33 cellular contexts compared by ENCODE assay signal in the genomic region with DNA sequence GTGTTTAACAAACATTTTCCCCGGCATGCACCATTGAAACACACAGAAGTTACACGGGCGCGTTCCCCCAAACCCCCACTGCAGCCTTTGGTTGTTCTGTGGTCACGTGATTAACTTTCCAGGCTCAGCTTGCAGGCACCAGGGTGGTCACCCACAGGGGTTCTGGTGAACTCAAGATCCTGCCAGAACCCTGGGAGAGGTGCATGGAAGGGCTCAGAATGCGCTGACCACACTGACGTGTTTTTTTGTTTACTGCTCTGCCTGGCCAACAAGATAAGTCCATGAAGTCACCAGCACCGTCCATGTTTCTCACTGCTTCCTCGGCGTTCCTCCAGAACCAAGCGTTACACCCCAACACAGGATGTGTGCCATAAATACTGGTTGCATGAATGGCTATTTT.
DNase-seq lines count a peak whose midpoint lies in the region; ATAC-seq and TF ChIP-seq lines count a peak whose summit lies in the region.
"Had no signal": no experiment of that assay in that cellular context is flagged by ENCODE, and none has a peak within 500 bp of the region (broad histone marks: within the 10 kb centered on the region; RNA-seq: fewer than 3 reads in every experiment).

No MANE protein-coding gene starts in this region.

- H3K27me3 ChIP-seq in heart left ventricle (no peaks in the 10 kb centered on the region), left ventricle myocardium inferior (ENCODE audit: low read depth) (peaks cover 4% of the 10 kb centered on the region), right cardiac atrium (ENCODE audit: control insufficient read depth, insufficient read depth) (no peaks in the 10 kb centered on the region), spleen (replicated peaks in 1 of 7) (peaks cover 0 to 9% (median 0%) of the 10 kb centered on the region in 7 donors)
- H3K27me3 ChIP-seq: body of pancreas, Peyer's patch, tibial nerve had no signal

- H3K36me3 Mint-ChIP-seq in activated T-cell treated with anti-CD3 and anti-CD28 coated beads, Interleukin-2, amount 50 U/mL, for 24 hours (ENCODE audit: low read depth): no peaks in the 10 kb centered on the region
- H3K36me3 Mint-ChIP-seq: activated naive CD8-positive, alpha-beta T cell treated with anti-CD3 and anti-CD28 coated beads for 36 hours; CD4-positive, alpha-beta memory T cell; natural killer cell had no signal

- ATAC-seq in heart left ventricle: no peak
- peak; percentile 36 to 75 for ATAC-seq in right cardiac atrium
- ATAC-seq: body of pancreas; left lung; natural killer cell; stimulated activated naive CD8-positive, alpha-beta T cell treated with anti-CD3 and anti-CD28 coated beads, Interleukin-15, amount 100 ng/mL, for 72 hours had no signal

- H3K4me3 ChIP-seq in heart left ventricle (no peak overlapping the region), left ventricle myocardium inferior (no peak overlapping the region), right cardiac atrium (ENCODE audit: low read length) (no peak overlapping the region), spleen (no peak overlapping the region)
- H3K4me3 ChIP-seq: body of pancreas, left lung, Peyer's patch, skin epidermis, tibial nerve had no signal

- H3K4me1 Mint-ChIP-seq in activated T-cell treated with anti-CD3 and anti-CD28 coated beads, Interleukin-2, amount 50 U/mL, for 24 hours (ENCODE audit: low read depth): no peaks in the 10 kb centered on the region
- H3K4me1 Mint-ChIP-seq: activated CD4-positive, alpha-beta memory T cell treated with anti-CD3 and anti-CD28 coated beads, Interleukin-2, amount 10 ng/mL, durations not matched to agents 7 days and 5 days; activated naive CD8-positive, alpha-beta T cell treated with anti-CD3 and anti-CD28 coated beads for 36 hours; CD4-positive, alpha-beta memory T cell; natural killer cell; stimulated activated naive CD8-positive, alpha-beta T cell treated with anti-CD3 and anti-CD28 coated beads, Interleukin-15, amount 100 ng/mL, for 72 hours had no signal

- H3K9me3 ChIP-seq in heart left ventricle: no peaks in the 10 kb centered on the region
- no peaks in the 10 kb centered on the region for H3K9me3 ChIP-seq in left ventricle myocardium inferior (replicated peaks)
- H3K9me3 ChIP-seq in right cardiac atrium (ENCODE audit: control insufficient read depth, low read length): no peaks in the 10 kb centered on the region
- H3K9me3 ChIP-seq in spleen: no peaks in the 10 kb centered on the region
- H3K9me3 ChIP-seq: body of pancreas, left lung, Peyer's patch, tibial nerve had no signal

- intact Hi-C loops in heart left ventricle (cut with DNase I) (no loop called here), left ventricle myocardium inferior (cut with micrococcal nuclease) (no loop called here), right cardiac atrium (cut with DNase I) (no loop called here), spleen (cut with DNase I; ENCODE audit: low total_unique reads) (no loop called here)

- H3K4me3 Mint-ChIP-seq in activated T-cell treated with anti-CD3 and anti-CD28 coated beads, Interleukin-2, amount 50 U/mL, for 24 hours: no peak overlapping the region
- H3K4me3 Mint-ChIP-seq: activated CD4-positive, alpha-beta memory T cell treated with anti-CD3 and anti-CD28 coated beads, Interleukin-2, amount 10 ng/mL, durations not matched to agents 7 days and 5 days; activated naive CD8-positive, alpha-beta T cell treated with anti-CD3 and anti-CD28 coated beads for 36 hours; CD4-positive, alpha-beta memory T cell; natural killer cell; stimulated activated naive CD8-positive, alpha-beta T cell treated with anti-CD3 and anti-CD28 coated beads, Interleukin-15, amount 100 ng/mL, for 72 hours; T-helper 1 cell treated with Interleukin-12 subunit alpha and Interleukin-12 subunit beta and Interleukin-4 antibody, amounts not matched to agents 30 μg/mL and 1 μg/mL, for 36 hours had no signal

- peaks cover 0 to 10% (median 0%) of the 10 kb centered on the region in 12 donors for H3K4me1 ChIP-seq in heart left ventricle
- peaks cover 10% of the 10 kb centered on the region for H3K4me1 ChIP-seq in left ventricle myocardium inferior
- H3K4me1 ChIP-seq in right cardiac atrium (ENCODE audit: control insufficient read depth, insufficient read depth, low read length): no peaks in the 10 kb centered on the region
- peaks cover 0 to 26% (median 10%) of the 10 kb centered on the region in 6 donors for H3K4me1 ChIP-seq in spleen
- H3K4me1 ChIP-seq: body of pancreas, left lung, Peyer's patch, tibial nerve had no signal

- H3K27ac Mint-ChIP-seq in activated T-cell treated with anti-CD3 and anti-CD28 coated beads, Interleukin-2, amount 50 U/mL, for 24 hours: no peak overlapping the region
- H3K27ac Mint-ChIP-seq: activated CD4-positive, alpha-beta memory T cell treated with anti-CD3 and anti-CD28 coated beads, Interleukin-2, amount 10 ng/mL, durations not matched to agents 7 days and 5 days; activated naive CD8-positive, alpha-beta T cell treated with anti-CD3 and anti-CD28 coated beads for 36 hours; activated T-helper 2 cell treated with anti-CD3 and anti-CD28 coated beads, Interferon-gamma antibody, Interleukin-2, Interleukin-4, amounts not matched to agents 10 μg/mL and 5 μg/mL and 100 μg/mL, durations not matched to agents 14 hours and 24 hours and 36 hours; CD4-positive, alpha-beta memory T cell; natural killer cell; stimulated activated naive CD8-positive, alpha-beta T cell treated with anti-CD3 and anti-CD28 coated beads, Interleukin-15, amount 100 ng/mL, for 72 hours; T-helper 1 cell treated with Interleukin-12 subunit alpha and Interleukin-12 subunit beta and Interleukin-4 antibody, amounts not matched to agents 30 μg/mL and 1 μg/mL, for 36 hours had no signal

- H3K9me3 Mint-ChIP-seq in activated T-cell treated with anti-CD3 and anti-CD28 coated beads, Interleukin-2, amount 50 U/mL, for 24 hours: no peaks in the 10 kb centered on the region
- H3K9me3 Mint-ChIP-seq: activated CD4-positive, alpha-beta memory T cell treated with anti-CD3 and anti-CD28 coated beads, Interleukin-2, amount 10 ng/mL, durations not matched to agents 7 days and 5 days; activated naive CD8-positive, alpha-beta T cell treated with anti-CD3 and anti-CD28 coated beads for 36 hours; activated T-helper 2 cell treated with anti-CD3 and anti-CD28 coated beads, Interferon-gamma antibody, Interleukin-2, Interleukin-4, amounts not matched to agents 10 μg/mL and 5 μg/mL and 100 μg/mL, durations not matched to agents 14 hours and 24 hours and 36 hours; natural killer cell; stimulated activated naive CD8-positive, alpha-beta T cell treated with anti-CD3 and anti-CD28 coated beads, Interleukin-15, amount 100 ng/mL, for 72 hours; T-helper 1 cell treated with Interleukin-12 subunit alpha and Interleukin-12 subunit beta and Interleukin-4 antibody, amounts not matched to agents 30 μg/mL and 1 μg/mL, for 36 hours had no signal

- TF ChIP-seq CTCF in heart left ventricle (IDR thresholded peaks at IDR 0.05): no peak
- no peak for TF ChIP-seq CTCF in left ventricle myocardium inferior (IDR thresholded peaks at IDR 0.05; ENCODE audit: borderline replicate concordance)
- no peak for TF ChIP-seq CTCF in spleen (IDR thresholded peaks at IDR 0.05 in 8 of 11, conservative IDR thresholded peaks at IDR 0.05 in 3 of 11)

- 73 to 82% (median 76%) methylated on average over 11 of the region's 11 CpGs for WGBS in heart left ventricle, 4 donors
- 63% methylated on average over 11 of the region's 11 CpGs for WGBS in right cardiac atrium
- WGBS in spleen, 5 donors: 85 to 94% (median 86%) methylated on average over 11 of the region's 11 CpGs

- DNase-seq in heart left ventricle (peak in 3 of 5 donors; percentile 13 to 35 (median 20)), left ventricle myocardium inferior (no peak), astrocyte of the hippocampus (ENCODE audit: low read depth, low spot score) (peak; percentile 64), right cardiac atrium (peak in 1 of 3 donors; percentile 64), spleen (peak; percentile 15), activated gamma-delta T cell (lab: John Stamatoyannopoulos, UW) (no peak), NCI-H748 (lab: John Stamatoyannopoulos, UW; ENCODE audit: unreplicated experiment) (no peak)
- DNase-seq in activated T-cell treated with anti-CD3 and anti-CD28 coated beads, Interleukin-2, amount 50 U/mL, for 24 hours: no peak
- DNase-seq: activated CD4-positive, alpha-beta memory T cell treated with anti-CD3 and anti-CD28 coated beads, Interleukin-2, amount 10 ng/mL, durations not matched to agents 7 days and 5 days; activated CD4-positive, alpha-beta T cell treated with anti-CD3 and anti-CD28 coated beads for 1 hour; activated CD8-positive, alpha-beta memory T cell treated with anti-CD3 and anti-CD28 coated beads, Interleukin-2, amount 50 U/mL, for 48 hours; activated naive CD8-positive, alpha-beta T cell treated with anti-CD3 and anti-CD28 coated beads for 36 hours; AML-193; body of pancreas; CD4-positive, alpha-beta memory T cell; foreskin fibroblast; KBM-7; midbrain; MM.1S; natural killer cell; NCI-H1417; NCI-H2029 treated with DMSO at 0.1 percent for 48 hours; NCI-H2227 treated with DMSO at 0.1 percent for 48 hours; NCI-H69; stimulated activated CD4-positive, alpha-beta T cell treated with anti-CD3 and anti-CD28 coated beads, Interleukin-1b, Interleukin-23, amount 100 ng/mL, for 48 hours; stimulated activated CD8-positive, alpha-beta memory T cell treated with anti-CD3 and anti-CD28 coated beads, Interleukin-4, amount 100 ng/mL, for 48 hours; stimulated activated naive CD8-positive, alpha-beta T cell treated with anti-CD3 and anti-CD28 coated beads, Interleukin-15, amount 100 ng/mL, for 72 hours had no signal

- peaks cover 33% of the 10 kb centered on the region for H3K27me3 Mint-ChIP-seq in activated T-cell treated with anti-CD3 and anti-CD28 coated beads, Interleukin-2, amount 50 U/mL, for 24 hours

- H3K27ac ChIP-seq in heart left ventricle (no peak overlapping the region), left ventricle myocardium inferior (replicated peaks) (no peak overlapping the region), right cardiac atrium (ENCODE audit: low read length) (no peak overlapping the region), spleen (no peak overlapping the region)
- H3K27ac ChIP-seq: body of pancreas, left lung, Peyer's patch, skin epidermis, tibial nerve had no signal

- H3K36me3 ChIP-seq in heart left ventricle (no peaks in the 10 kb centered on the region), left ventricle myocardium inferior (no peaks in the 10 kb centered on the region), spleen (no peaks in the 10 kb centered on the region)
- H3K36me3 ChIP-seq: left lung, Peyer's patch, tibial nerve had no signal

- no peak for TF ChIP-seq POLR2A in heart left ventricle (IDR thresholded peaks at IDR 0.05)
- TF ChIP-seq POLR2A in spleen (IDR thresholded peaks at IDR 0.05): no peak

Comparison
In these comparisons a context has a peak if more than half of its experiments do, and no peak if none do; other contexts are left out.
1. ATAC-seq: peak in right cardiac atrium (2 of 2); none in heart left ventricle (0 of 4).
2. DNase-seq: peak in heart left ventricle (3 of 5), astrocyte of the hippocampus (single experiment) and spleen (single experiment); none in left ventricle myocardium inferior (single experiment), activated T-cell treated with anti-CD3 and anti-CD28 coated beads, Interleukin-2, amount 50 U/mL, for 24 hours (single experiment), activated gamma-delta T cell (single experiment) and NCI-H748 (single experiment).